Comparison of ENCODE assay signal across 12 cellular contexts in the genomic region with DNA sequence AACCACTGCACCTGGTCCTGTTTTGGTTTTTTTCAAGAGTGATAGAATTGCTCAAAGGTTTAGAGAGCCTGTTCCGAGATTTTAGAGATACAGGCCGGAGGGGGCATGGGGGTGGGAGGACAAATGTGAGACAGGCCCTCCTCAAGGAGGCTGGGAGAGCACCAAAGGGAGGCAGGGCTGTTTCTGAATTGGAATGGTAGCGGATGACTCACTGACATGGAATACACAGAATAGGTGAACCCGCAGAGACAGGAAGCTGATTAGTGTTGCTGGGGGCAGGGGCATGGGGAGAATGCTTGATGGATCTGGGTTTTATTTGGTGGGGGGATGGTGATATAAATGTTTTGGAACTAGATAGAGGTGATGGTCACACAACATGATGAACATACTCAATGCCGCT.
DNase-seq lines count a peak whose midpoint lies in the region; ATAC-seq and TF ChIP-seq lines count a peak whose summit lies in the region.
"Had no signal": no experiment of that assay in that cellular context is flagged by ENCODE, and none has a peak within 500 bp of the region (broad histone marks: within the 10 kb centered on the region; RNA-seq: fewer than 3 reads in every experiment).

No MANE protein-coding gene starts in this region.

- no peak overlapping the region for H3K4me3 ChIP-seq in right atrium auricular region
- H3K4me3 ChIP-seq in fibroblast of pulmonary artery (replicated peaks; ENCODE audit: low read depth, low read length), result no peak overlapping the region
- H3K4me3 ChIP-seq in esophagus muscularis mucosa, result no peak overlapping the region
- H3K4me3 ChIP-seq: testis had no signal

- H3K36me3 Mint-ChIP-seq in T-helper 17 cell (ENCODE audit: low read depth), result peaks cover 9% of the 10 kb centered on the region

- 96% methylated on average over 5 of the region's 5 CpGs for WGBS in esophagus muscularis mucosa

- no peaks in the 10 kb centered on the region for H3K27me3 Mint-ChIP-seq in T-helper 17 cell

- H3K27ac Mint-ChIP-seq in T-helper 17 cell, result peak overlapping the region; percentile 98

- H3K4me1 ChIP-seq in right atrium auricular region, result peaks cover 0 to 93% of the 10 kb centered on the region in 2 donors
- peaks cover 27 to 81% (median 47%) of the 10 kb centered on the region in 4 donors for H3K4me1 ChIP-seq in esophagus muscularis mucosa

- ATAC-seq in Right ventricle myocardium superior (ENCODE audit: poor library complexity) (no peak), T-helper 17 cell (no peak), GM19467 (IDR thresholded peaks at IDR 0.05; ENCODE audit: unreplicated experiment) (no peak), GM18873 (IDR thresholded peaks at IDR 0.05; ENCODE audit: low FRiP score, unreplicated experiment) (no peak)

- H3K27ac ChIP-seq in right atrium auricular region, result peak overlapping the region; percentile 5 to 55
- H3K27ac ChIP-seq in esophagus muscularis mucosa (replicated peaks in 1 of 4), result no peak overlapping the region
- H3K27ac ChIP-seq: KMS-11, testis had no signal

- H3K27me3 ChIP-seq in right atrium auricular region (no peaks in the 10 kb centered on the region), esophagus muscularis mucosa (no peaks in the 10 kb centered on the region)
- H3K27me3 ChIP-seq: testis had no signal

- no peaks in the 10 kb centered on the region for H3K9me3 ChIP-seq in right atrium auricular region
- no peaks in the 10 kb centered on the region for H3K9me3 ChIP-seq in T-helper 17 cell (ENCODE audit: control insufficient read depth, low read length, poor library complexity, severe bottlenecking)
- no peaks in the 10 kb centered on the region for H3K9me3 ChIP-seq in esophagus muscularis mucosa
- H3K9me3 ChIP-seq: testis had no signal

- intact Hi-C loops in Right ventricle myocardium superior (cut with DNase I) (no loop called here), esophagus muscularis mucosa (cut with DNase I) (no loop called here)

- H3K36me3 ChIP-seq in right atrium auricular region, result no peaks in the 10 kb centered on the region
- no peaks in the 10 kb centered on the region for H3K36me3 ChIP-seq in esophagus muscularis mucosa

- peaks cover 78% of the 10 kb centered on the region for H3K4me1 Mint-ChIP-seq in T-helper 17 cell

- TF ChIP-seq POLR2A in esophagus muscularis mucosa (IDR thresholded peaks at IDR 0.05; ENCODE audit: low read depth), result no peak

- no peak for DNase-seq in right atrium auricular region (ENCODE audit: low spot score)
- no peak for DNase-seq in Right ventricle myocardium superior
- no peak for DNase-seq in T-helper 17 cell
- peak; percentile 37 for DNase-seq in fibroblast of pulmonary artery (ENCODE audit: low read depth)
- no peak for DNase-seq in effector CD8-positive, alpha-beta T cell (lab: John Stamatoyannopoulos, UW)
- no peak for DNase-seq in esophagus muscularis mucosa (ENCODE audit: extremely low spot score)
- DNase-seq: anterior cingulate cortex, NCI-H2081, testis had no signal

- TF ChIP-seq CTCF in right atrium auricular region (IDR thresholded peaks at IDR 0.05), result no peak
- TF ChIP-seq CTCF in fibroblast of pulmonary artery (IDR thresholded peaks at IDR 0.05; ENCODE audit: low read length, missing control alignments), result no peak
- no peak for TF ChIP-seq CTCF in esophagus muscularis mucosa (IDR thresholded peaks at IDR 0.05)

- no peak for TF ChIP-seq EP300 in esophagus muscularis mucosa (IDR thresholded peaks at IDR 0.05)

- peak overlapping the region; percentile 71 for H3K4me3 Mint-ChIP-seq in T-helper 17 cell

Comparison
In these comparisons a context has a peak if more than half of its experiments do, and no peak if none do; other contexts are left out.
1. H3K27ac ChIP-seq: peak in right atrium auricular region (2 of 2); none in esophagus muscularis mucosa (0 of 4).